ENCODE assay signal across 12 cellular contexts in the genomic region with DNA sequence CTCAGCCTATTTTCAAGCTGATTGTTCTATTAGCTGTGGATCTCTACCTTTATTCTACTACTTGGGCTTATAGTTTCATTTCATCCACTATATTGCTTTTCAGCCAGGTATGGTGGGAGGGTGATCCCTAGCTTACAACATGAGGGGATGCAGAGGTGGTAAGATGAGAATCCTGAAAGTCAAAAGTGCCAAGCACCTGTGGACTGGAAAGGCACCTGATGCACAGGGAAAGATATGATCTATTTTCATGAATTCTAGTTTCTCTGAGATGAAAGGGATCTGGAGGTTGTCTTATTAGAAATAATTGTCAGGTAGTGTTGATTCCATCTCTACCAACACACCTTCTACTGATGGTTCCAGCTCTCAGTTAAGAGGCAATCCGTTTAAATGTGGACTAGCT.
"Had no signal": no experiment of that assay in that cellular context is flagged by ENCODE, and none has a peak within 500 bp of the region (broad histone marks: within the 10 kb centered on the region; RNA-seq: fewer than 3 reads in every experiment).

No MANE protein-coding gene starts in this region.

- H3K27me3 Mint-ChIP-seq: activated CD4-positive, alpha-beta T cell treated with anti-CD3 and anti-CD28 coated beads, Interleukin-2, amount 10 ng/mL, durations not matched to agents 24 days and 14 days; activated CD8-positive, alpha-beta memory T cell treated with anti-CD3 and anti-CD28 coated beads, Interleukin-2, amount 10 ng/mL, durations not matched to agents 7 days and 5 days; activated naive CD8-positive, alpha-beta T cell; activated T-helper 17 cell treated with anti-CD3 and anti-CD28 coated beads, Interleukin-2, amount 50 U/mL, for 72 hours; brain; T-helper 17 cell had no signal

- H3K27ac Mint-ChIP-seq: activated CD8-positive, alpha-beta memory T cell treated with anti-CD3 and anti-CD28 coated beads, Interleukin-2, amount 10 ng/mL, durations not matched to agents 7 days and 5 days; activated naive CD4-positive, alpha-beta T cell treated with anti-CD3 and anti-CD28 coated beads for 36 hours; activated naive CD8-positive, alpha-beta T cell; T-helper 17 cell; WTC11 had no signal

- H3K9me3 Mint-ChIP-seq: activated CD4-positive, alpha-beta T cell treated with anti-CD3 and anti-CD28 coated beads, Interleukin-2, amount 10 ng/mL, durations not matched to agents 24 days and 14 days; activated naive CD4-positive, alpha-beta T cell treated with anti-CD3 and anti-CD28 coated beads for 36 hours; activated T-helper 17 cell treated with anti-CD3 and anti-CD28 coated beads, Interleukin-2, amount 50 U/mL, for 72 hours; brain; WTC11 had no signal

- DNase-seq: activated CD4-positive, alpha-beta T cell treated with anti-CD3 and anti-CD28 coated beads for 1 hour; activated gamma-delta T cell; NK-92 treated with Interleukin-12 subunit alpha and Interleukin-12 subunit beta, amount 100 ng/mL, for 24 hours; SIG-M5 had no signal

- H3K36me3 Mint-ChIP-seq: activated naive CD8-positive, alpha-beta T cell had no signal

- H3K4me1 Mint-ChIP-seq: activated CD8-positive, alpha-beta memory T cell treated with anti-CD3 and anti-CD28 coated beads, Interleukin-2, amount 10 ng/mL, durations not matched to agents 7 days and 5 days; brain had no signal

- H3K4me3 Mint-ChIP-seq: activated CD4-positive, alpha-beta T cell treated with anti-CD3 and anti-CD28 coated beads, Interleukin-2, amount 10 ng/mL, durations not matched to agents 24 days and 14 days; activated CD8-positive, alpha-beta memory T cell treated with anti-CD3 and anti-CD28 coated beads, Interleukin-2, amount 10 ng/mL, durations not matched to agents 7 days and 5 days; activated naive CD4-positive, alpha-beta T cell treated with anti-CD3 and anti-CD28 coated beads for 36 hours; activated naive CD8-positive, alpha-beta T cell; activated T-helper 17 cell treated with anti-CD3 and anti-CD28 coated beads, Interleukin-2, amount 50 U/mL, for 72 hours; brain; T-helper 17 cell; WTC11 had no signal
